Comparison of ENCODE assay signal across 8 cellular contexts in the genomic region with DNA sequence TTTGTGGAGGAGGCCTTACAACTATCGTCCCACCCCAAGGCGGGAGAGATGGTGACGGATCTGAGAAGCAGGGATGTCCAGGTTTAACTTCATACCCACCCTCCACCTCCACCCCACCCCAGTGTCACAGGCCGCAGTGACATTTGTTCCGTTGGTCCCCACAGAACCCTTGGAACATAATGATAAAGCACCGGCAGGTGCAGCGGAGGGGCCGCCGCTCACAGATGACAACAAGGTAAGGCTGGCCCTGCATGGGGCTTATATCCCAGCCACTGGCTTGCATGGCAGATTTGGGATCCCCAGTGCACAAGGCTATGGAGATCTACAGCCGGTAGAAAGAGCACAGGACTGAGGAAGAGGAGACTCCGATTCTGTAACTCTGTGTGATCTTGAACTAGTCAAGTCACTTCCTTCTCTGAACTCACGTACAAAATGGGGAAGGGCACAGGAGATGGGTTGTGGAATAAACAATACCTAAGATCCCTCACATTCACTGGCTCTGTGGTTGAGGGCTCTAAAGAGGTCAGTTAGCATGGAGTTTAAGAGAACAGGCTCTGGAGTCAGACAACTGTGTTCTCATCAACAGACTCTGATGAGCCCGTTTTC. TPM values are rescaled to one million over a fixed set of nuclear protein-coding genes. Genes with fewer than 3 reads are reported as not detected.
A peak's percentile ranks its signal among the peaks of the same experiment; 100 is the strongest.
DNase-seq lines count a peak whose midpoint lies in the region; ATAC-seq, FAIRE-seq and TF ChIP-seq lines count a peak whose summit lies in the region.

No MANE protein-coding gene starts in this region.

- H3K4me1 ChIP-seq in CD4-positive, alpha-beta memory T cell (ENCODE audit: insufficient read depth, low read length), result peaks cover 16% of the 10 kb centered on the region
- H3K4me1 ChIP-seq in astrocyte (ENCODE audit: insufficient read depth, low read length) (peaks cover 12% of the 10 kb centered on the region), HepG2 (ENCODE audit: insufficient read depth, low read length) (peaks cover 11% of the 10 kb centered on the region), tibial nerve (peaks cover 0 to 24% (median 9%) of the 10 kb centered on the region in 4 donors)

- peaks cover 11 to 18% (median 14%) of the 10 kb centered on the region in 4 donors for H3K4me1 Mint-ChIP-seq in CD4-positive, alpha-beta memory T cell
- peaks cover 6% of the 10 kb centered on the region for H3K4me1 Mint-ChIP-seq in astrocyte (ENCODE audit: low read depth, unreplicated experiment)

- peaks cover 16 to 33% of the 10 kb centered on the region in 2 donors for H3K36me3 Mint-ChIP-seq in CD4-positive, alpha-beta memory T cell
- H3K36me3 Mint-ChIP-seq in astrocyte (ENCODE audit: low read depth, unreplicated experiment), result peaks cover 8% of the 10 kb centered on the region

- peak; percentile 21 for ATAC-seq in HepG2
- no peak for ATAC-seq in HG03108 (IDR thresholded peaks at IDR 0.05; ENCODE audit: unreplicated experiment)
- no peak for ATAC-seq in HG02588 (IDR thresholded peaks at IDR 0.05; ENCODE audit: unreplicated experiment)
- no peak for ATAC-seq in GM18519 (IDR thresholded peaks at IDR 0.05; ENCODE audit: low FRiP score, unreplicated experiment)

- TF ChIP-seq RAD21 in HepG2 (CRISPR knock-in tag; IDR thresholded peaks at IDR 0.05), result no peak

- no peak for DNase-seq in CD4-positive, alpha-beta memory T cell
- DNase-seq in Jurkat, Clone E6-1 (ENCODE audit: low read depth, low spot score), result no peak
- DNase-seq in astrocyte (ENCODE audit: low read depth) (no peak), HepG2 (ENCODE audit: low spot score) (no peak), tibial nerve (ENCODE audit: low spot score in 2 of 2) (no peak)

- no peaks in the 10 kb centered on the region for H3K27me3 Mint-ChIP-seq in CD4-positive, alpha-beta memory T cell
- peaks cover 2% of the 10 kb centered on the region for H3K27me3 Mint-ChIP-seq in astrocyte (ENCODE audit: low read depth, unreplicated experiment)

- H4K20me1 ChIP-seq in astrocyte (ENCODE audit: insufficient read depth, low read length), result no peaks in the 10 kb centered on the region
- H4K20me1 ChIP-seq in HepG2 (ENCODE audit: insufficient read depth, low read length), result no peaks in the 10 kb centered on the region

- POLR2A ChIA-PET in CD4-positive, alpha-beta memory T cell (lab: Charles Lee; ENCODE audit: partially characterized antibody), result interaction anchor here (1.0 to 2.8 kb wide), 7 partner anchors 20 to 571 kb away, joined by 4 to 15 read pairs (median 4); a partner anchor contains a TSS
- POLR2A ChIA-PET in HepG2 (lab: Yijun Ruan, JAX), result interaction anchor here (0.6 to 1.4 kb wide), 16 partner anchors 9 to 451 kb away, joined by 3 to 8 read pairs (median 4); a partner anchor contains a TSS

- FAIRE-seq in astrocyte (lab: Jason Lieb, UNC) (no peak), HepG2 (lab: Jason Lieb, UNC) (no peak)

- H3K27ac Mint-ChIP-seq in CD4-positive, alpha-beta memory T cell, result peak overlapping the region; percentile 83 to 99 (median 95)
- H3K27ac Mint-ChIP-seq in astrocyte (ENCODE audit: unreplicated experiment), result peak overlapping the region; percentile 84

- CTCF ChIA-PET in CD4-positive, alpha-beta memory T cell (lab: Charles Lee; ENCODE audit: partially characterized antibody), result interaction anchor here (1.2 to 1.4 kb wide), 3 partner anchors 9 to 419 kb away, joined by 3 to 4 read pairs (median 4); no protein-coding TSS in a partner anchor
- CTCF ChIA-PET in HepG2 (lab: Yijun Ruan, JAX; ENCODE audit: low intra/inter-chr PET ratio, low total read pairs), result no interaction called here

- in situ Hi-C loops in HepG2 (cut with HindIII; ENCODE audit: extremely low pct_ligation_motif_present, low pct_unique_long_range_greater_than_20kb), result loop anchor here (25.0 kb wide), 1 partner anchor 570 kb away; no protein-coding TSS in a partner anchor

- H3K4me3 ChIP-seq in CD4-positive, alpha-beta memory T cell (ENCODE audit: low read length in 2 of 2), result peak overlapping the region; percentile 79 to 93
- peak overlapping the region; percentile 88 for H3K4me3 ChIP-seq in Jurkat, Clone E6-1 (ENCODE audit: low read length)
- peak overlapping the region; percentile 86 for H3K4me3 ChIP-seq in astrocyte (ENCODE audit: insufficient read depth, low read depth, low read length)
- peak overlapping the region; percentile 89 to 96 (median 94) for H3K4me3 ChIP-seq in HepG2 (replicated peaks in 1 of 3; ENCODE audit: insufficient read depth in 1 of 3, low read depth in 2 of 3, low read length in 3 of 3)
- H3K4me3 ChIP-seq in tibial nerve, result peak overlapping the region; percentile 75 to 96 (median 94)

- BruUV-seq in HepG2 (replicated peaks; lab: Mats Ljungman, UMichigan), result no TSS peak

- peak overlapping the region; percentile 93 for H3K4me2 ChIP-seq in astrocyte (ENCODE audit: low read length)
- H3K4me2 ChIP-seq in HepG2 (ENCODE audit: low read depth, low read length), result peak overlapping the region; percentile 100

- H3K9ac ChIP-seq in astrocyte (ENCODE audit: low read length), result peak overlapping the region; percentile 93
- peak overlapping the region; percentile 91 for H3K9ac ChIP-seq in HepG2 (ENCODE audit: insufficient read depth, low read depth, low read length)

- peak overlapping the region; percentile 88 for H3K27ac ChIP-seq in CD4-positive, alpha-beta memory T cell (ENCODE audit: low read depth, low read length)
- peak overlapping the region; percentile 75 for H3K27ac ChIP-seq in astrocyte (ENCODE audit: low read depth, low read length)
- H3K27ac ChIP-seq in HepG2 (ENCODE audit: extremely low read length, insufficient read depth, low read length), result peak overlapping the region; percentile 68
- H3K27ac ChIP-seq in tibial nerve, result peak overlapping the region; percentile 87 to 96 (median 91)

- TF ChIP-seq EP300 in HepG2 (IDR thresholded peaks at IDR 0.05; ENCODE audit: low read depth in 2 of 2, low read length in 2 of 2) (no peak), HepG2 (CRISPR knock-in tag; IDR thresholded peaks at IDR 0.05; ENCODE audit: borderline replicate concordance) (no peak), tibial nerve (IDR thresholded peaks at IDR 0.05) (no peak)

- H2AFZ ChIP-seq in astrocyte (ENCODE audit: low read depth, low read length) (peak overlapping the region; percentile 97), HepG2 (ENCODE audit: low read length) (no peak overlapping the region)

- peak overlapping the region; percentile 85 to 98 (median 93) for H3K4me3 Mint-ChIP-seq in CD4-positive, alpha-beta memory T cell
- H3K4me3 Mint-ChIP-seq in astrocyte (ENCODE audit: unreplicated experiment), result peak overlapping the region; percentile 98

- H3K27me3 ChIP-seq in CD4-positive, alpha-beta memory T cell (ENCODE audit: insufficient read depth, low read length), result no peaks in the 10 kb centered on the region
- no peaks in the 10 kb centered on the region for H3K27me3 ChIP-seq in astrocyte (ENCODE audit: insufficient read depth, low read length)
- H3K27me3 ChIP-seq in HepG2 (ENCODE audit: control insufficient read depth in 1 of 2, insufficient read depth in 2 of 2, low read length in 2 of 2), result peaks cover 0 to 8% of the 10 kb centered on the region in 2 experiments; a peak in 1 of 5 replicates
- no peaks in the 10 kb centered on the region for H3K27me3 ChIP-seq in tibial nerve

- H3K9me3 ChIP-seq in CD4-positive, alpha-beta memory T cell (ENCODE audit: control insufficient read depth in 1 of 2, low read length in 2 of 2), result no peaks in the 10 kb centered on the region
- H3K9me3 ChIP-seq in astrocyte (ENCODE audit: insufficient read depth, low read depth, low read length), result no peaks in the 10 kb centered on the region
- H3K9me3 ChIP-seq in HepG2 (ENCODE audit: low read length), result no peaks in the 10 kb centered on the region
- H3K9me3 ChIP-seq in tibial nerve, result no peaks in the 10 kb centered on the region

- TF ChIP-seq CTCF in astrocyte (IDR thresholded peaks at IDR 0.05; ENCODE audit: insufficient read depth, low read depth, low read length), result no peak
- no peak for TF ChIP-seq CTCF in HepG2 (CRISPR knock-in tag; IDR thresholded peaks at IDR 0.05)
- no peak for TF ChIP-seq CTCF in tibial nerve (IDR thresholded peaks at IDR 0.05)

- H3K79me2 ChIP-seq in astrocyte (ENCODE audit: insufficient read depth, low read length), result peaks cover 23% of the 10 kb centered on the region
- peaks cover 11% of the 10 kb centered on the region for H3K79me2 ChIP-seq in HepG2 (ENCODE audit: insufficient read depth, low read length)

- 19% methylated on average over 13 of the region's 13 CpGs for WGBS in HepG2 (ENCODE audit: low lambda C conversion rate)
- WGBS in tibial nerve, 2 donors, result 35 to 42% methylated on average over 13 of the region's 13 CpGs

- intact Hi-C loops in CD4-positive, alpha-beta memory T cell (cut with micrococcal nuclease), result loop anchor here (5.0 to 10.0 kb wide), 4 partner anchors 62 to 892 kb away; a partner anchor contains a TSS
- intact Hi-C loops in HepG2 (cut with micrococcal nuclease; ENCODE audit: unreplicated experiment), result loop anchor here (10.0 kb wide), 1 partner anchor 92 kb away; a partner anchor contains a TSS

- no peaks in the 10 kb centered on the region for H3K9me3 Mint-ChIP-seq in CD4-positive, alpha-beta memory T cell
- no peaks in the 10 kb centered on the region for H3K9me3 Mint-ChIP-seq in astrocyte (ENCODE audit: unreplicated experiment)

- peaks cover 16% of the 10 kb centered on the region for H3K36me3 ChIP-seq in CD4-positive, alpha-beta memory T cell (ENCODE audit: insufficient read depth, low read length)
- H3K36me3 ChIP-seq in astrocyte (ENCODE audit: insufficient read depth, low read length) (peaks cover 28% of the 10 kb centered on the region), HepG2 (replicated peaks in 1 of 2; ENCODE audit: control insufficient read depth in 1 of 2, insufficient read depth in 2 of 2, low read length in 2 of 2) (peaks cover 13 to 29% of the 10 kb centered on the region in 2 experiments), tibial nerve (peaks cover 0 to 37% (median 8%) of the 10 kb centered on the region in 3 donors)

- TF ChIP-seq POLR2A in HepG2 (IDR thresholded peaks at IDR 0.05; ENCODE audit: insufficient read depth in 1 of 2, low read depth in 2 of 2, low read length in 2 of 2) (no peak), tibial nerve (IDR thresholded peaks at IDR 0.05) (no peak)

RNA-seq across cellular contexts. Expression of a gene that starts 0.9 kb away (rescaled TPM):
- total RNA-seq in CD4-positive, alpha-beta memory T cell, result 10 to 100 TPM; 18.6 TPM
- 10 to 100 TPM; 37.3 to 49.9 TPM for polyA plus RNA-seq in CD4-positive, alpha-beta memory T cell
- 60.1 TPM for polyA plus RNA-seq in Jurkat, Clone E6-1 (2012; ENCODE audit: insufficient read depth, insufficient read length)
- total RNA-seq in astrocyte (28.1 and 28.7 TPM in 2 replicates), HepG2 (2016; rRNA removed; fragmentation: Illumina TruSeq; extraction: Trizol) (23.2 and 40.1 TPM in 2 replicates), tibial nerve (10 to 100 TPM; 17.4 to 33.6 (median 27.2) TPM)
- 7.7 TPM in 2 replicates for total RNA-seq in HepG2 (2016; cell fraction: cytosol; rRNA removed; fragmentation: Illumina TruSeq; extraction: Trizol; ENCODE audit: low read depth)
- 24.8 and 38.1 TPM in 2 replicates for total RNA-seq in HepG2 (2016; cell fraction: insoluble cytoplasmic fraction; rRNA removed; fragmentation: Illumina TruSeq; extraction: Trizol)
- 16.6 and 17.9 TPM in 2 replicates for total RNA-seq in HepG2 (2016; cell fraction: membrane; rRNA removed; fragmentation: Illumina TruSeq; extraction: Trizol)
- total RNA-seq in HepG2 (2016; cell fraction: nucleus; rRNA removed; fragmentation: Illumina TruSeq; extraction: Trizol), result 22.3 and 25.4 TPM in 2 replicates
- polyA plus RNA-seq in HepG2 (2011; rRNA removed), result 56.7 and 56.8 TPM in 2 replicates
- polyA plus RNA-seq in HepG2 (2011; cell fraction: cytosol; rRNA removed), result 53.3 and 67.0 TPM in 2 replicates
- 32.3 and 33.3 TPM in 2 replicates for polyA plus RNA-seq in HepG2 (2011; cell fraction: nucleus; rRNA removed)
- 30.3 and 40.0 TPM in 2 replicates for polyA plus RNA-seq in HepG2 (2012)
- 14.1 and 14.5 TPM in 2 replicates for polyA plus RNA-seq in HepG2 (2016; cell fraction: cytosol; fragmentation: Illumina TruSeq; extraction: Trizol; ENCODE audit: low read depth)
- polyA plus RNA-seq in HepG2 (2016; cell fraction: insoluble cytoplasmic fraction; fragmentation: Illumina TruSeq; extraction: Trizol; ENCODE audit: low read depth), result 67.9 and 72.1 TPM in 2 replicates
- 21.7 and 24.7 TPM in 2 replicates for polyA plus RNA-seq in HepG2 (2016; cell fraction: membrane; fragmentation: Illumina TruSeq; extraction: Trizol; ENCODE audit: low read depth)
- polyA plus RNA-seq in HepG2 (2016; cell fraction: nucleus; fragmentation: Illumina TruSeq; extraction: Trizol; ENCODE audit: insufficient read depth, low read depth), result 53.7 and 62.4 TPM in 2 replicates
- polyA minus RNA-seq in HepG2 (2011; rRNA and poly(A)+ RNA removed; ENCODE audit: low replicate concordance), result 18.2 and 34.1 TPM in 2 replicates
- polyA minus RNA-seq in HepG2 (2011; cell fraction: cytosol; rRNA and poly(A)+ RNA removed), result 20.2 and 22.0 TPM in 2 replicates
- polyA minus RNA-seq in HepG2 (2011; cell fraction: nucleus; rRNA and poly(A)+ RNA removed), result 11.3 and 22.8 TPM in 2 replicates

RNA-seq across cellular contexts. Expression of a gene that starts 0.9 kb away (rescaled TPM):
- not detected for total RNA-seq in CD4-positive, alpha-beta memory T cell
- not detected for polyA plus RNA-seq in CD4-positive, alpha-beta memory T cell
- not detected for polyA plus RNA-seq in Jurkat, Clone E6-1 (2012; ENCODE audit: insufficient read depth, insufficient read length)
- total RNA-seq in astrocyte (2.0 and 2.2 TPM in 2 replicates), HepG2 (2016; rRNA removed; fragmentation: Illumina TruSeq; extraction: Trizol) (0.40 and 0.58 TPM in 2 replicates), tibial nerve (1 to 10 TPM in 1 of 4 donors, not detected in 3; 2.4 TPM)
- total RNA-seq in HepG2 (2016; cell fraction: cytosol; rRNA removed; fragmentation: Illumina TruSeq; extraction: Trizol; ENCODE audit: low read depth), result not detected in 2 replicates
- total RNA-seq in HepG2 (2016; cell fraction: insoluble cytoplasmic fraction; rRNA removed; fragmentation: Illumina TruSeq; extraction: Trizol), result not detected in 2 replicates
- not detected in 2 replicates for total RNA-seq in HepG2 (2016; cell fraction: membrane; rRNA removed; fragmentation: Illumina TruSeq; extraction: Trizol)
- total RNA-seq in HepG2 (2016; cell fraction: nucleus; rRNA removed; fragmentation: Illumina TruSeq; extraction: Trizol), result not detected in 2 replicates
- polyA plus RNA-seq in HepG2 (2011; rRNA removed), result 0.33 TPM in 1 of 2 replicates, not detected in the other
- polyA plus RNA-seq in HepG2 (2011; cell fraction: cytosol; rRNA removed), result 0.28 and 0.32 TPM in 2 replicates
- polyA plus RNA-seq in HepG2 (2011; cell fraction: nucleus; rRNA removed), result not detected in 2 replicates
- polyA plus RNA-seq in HepG2 (2012), result not detected in 2 replicates
- polyA plus RNA-seq in HepG2 (2016; cell fraction: cytosol; fragmentation: Illumina TruSeq; extraction: Trizol; ENCODE audit: low read depth), result 0.69 TPM in 1 of 2 replicates, not detected in the other
- 0.67 TPM in 1 of 2 replicates, not detected in the other for polyA plus RNA-seq in HepG2 (2016; cell fraction: insoluble cytoplasmic fraction; fragmentation: Illumina TruSeq; extraction: Trizol; ENCODE audit: low read depth)
- polyA plus RNA-seq in HepG2 (2016; cell fraction: membrane; fragmentation: Illumina TruSeq; extraction: Trizol; ENCODE audit: low read depth), result 0.76 TPM in 1 of 2 replicates, not detected in the other
- polyA plus RNA-seq in HepG2 (2016; cell fraction: nucleus; fragmentation: Illumina TruSeq; extraction: Trizol; ENCODE audit: insufficient read depth, low read depth), result not detected in 2 replicates
- not detected in 2 replicates for polyA minus RNA-seq in HepG2 (2011; rRNA and poly(A)+ RNA removed; ENCODE audit: low replicate concordance)
- not detected in 2 replicates for polyA minus RNA-seq in HepG2 (2011; cell fraction: cytosol; rRNA and poly(A)+ RNA removed)
- polyA minus RNA-seq in HepG2 (2011; cell fraction: nucleus; rRNA and poly(A)+ RNA removed), result 1.0 TPM in 1 of 2 replicates, not detected in the other

RNA-seq across cellular contexts. Expression of a gene that starts 19.8 kb away (rescaled TPM):
- under 1 TPM; 0.55 to 0.61 TPM for total RNA-seq in CD4-positive, alpha-beta memory T cell
- under 1 TPM in 1 of 2 donors, not detected in 1; 0.36 TPM for polyA plus RNA-seq in CD4-positive, alpha-beta memory T cell
- polyA plus RNA-seq in Jurkat, Clone E6-1 (2012; ENCODE audit: insufficient read depth, insufficient read length), result 32.7 TPM
- total RNA-seq in astrocyte (6.2 and 12.3 TPM in 2 replicates), HepG2 (2016; rRNA removed; fragmentation: Illumina TruSeq; extraction: Trizol) (123 and 139 TPM in 2 replicates), tibial nerve (1 to 10 TPM in 2 of 4 donors, under 1 TPM in 1, not detected in 1; 0.78 to 6.9 (median 1.5) TPM)
- total RNA-seq in HepG2 (2016; cell fraction: cytosol; rRNA removed; fragmentation: Illumina TruSeq; extraction: Trizol; ENCODE audit: low read depth), result 108 and 125 TPM in 2 replicates
- 118 and 139 TPM in 2 replicates for total RNA-seq in HepG2 (2016; cell fraction: insoluble cytoplasmic fraction; rRNA removed; fragmentation: Illumina TruSeq; extraction: Trizol)
- 79.5 and 81.6 TPM in 2 replicates for total RNA-seq in HepG2 (2016; cell fraction: membrane; rRNA removed; fragmentation: Illumina TruSeq; extraction: Trizol)
- total RNA-seq in HepG2 (2016; cell fraction: nucleus; rRNA removed; fragmentation: Illumina TruSeq; extraction: Trizol), result 34.2 and 41.5 TPM in 2 replicates
- polyA plus RNA-seq in HepG2 (2011; rRNA removed), result 58.6 and 100 TPM in 2 replicates
- polyA plus RNA-seq in HepG2 (2011; cell fraction: cytosol; rRNA removed), result 63.8 and 96.2 TPM in 2 replicates
- 29.8 and 37.6 TPM in 2 replicates for polyA plus RNA-seq in HepG2 (2011; cell fraction: nucleus; rRNA removed)
- 47.4 and 65.0 TPM in 2 replicates for polyA plus RNA-seq in HepG2 (2012)
- polyA plus RNA-seq in HepG2 (2016; cell fraction: cytosol; fragmentation: Illumina TruSeq; extraction: Trizol; ENCODE audit: low read depth), result 79.9 and 83.0 TPM in 2 replicates
- polyA plus RNA-seq in HepG2 (2016; cell fraction: insoluble cytoplasmic fraction; fragmentation: Illumina TruSeq; extraction: Trizol; ENCODE audit: low read depth), result 212 and 226 TPM in 2 replicates
- polyA plus RNA-seq in HepG2 (2016; cell fraction: membrane; fragmentation: Illumina TruSeq; extraction: Trizol; ENCODE audit: low read depth), result 72.2 and 74.7 TPM in 2 replicates
- 105 and 106 TPM in 2 replicates for polyA plus RNA-seq in HepG2 (2016; cell fraction: nucleus; fragmentation: Illumina TruSeq; extraction: Trizol; ENCODE audit: insufficient read depth, low read depth)
- 49.8 and 263 TPM in 2 replicates for polyA minus RNA-seq in HepG2 (2011; rRNA and poly(A)+ RNA removed; ENCODE audit: low replicate concordance)
- polyA minus RNA-seq in HepG2 (2011; cell fraction: cytosol; rRNA and poly(A)+ RNA removed), result 28.6 and 38.5 TPM in 2 replicates
- 13.6 and 17.3 TPM in 2 replicates for polyA minus RNA-seq in HepG2 (2011; cell fraction: nucleus; rRNA and poly(A)+ RNA removed)

RNA-seq across cellular contexts. Expression of a gene that starts 34.5 kb away (rescaled TPM):
- not detected for total RNA-seq in CD4-positive, alpha-beta memory T cell
- under 1 TPM; 0.61 to 0.67 TPM for polyA plus RNA-seq in CD4-positive, alpha-beta memory T cell
- polyA plus RNA-seq in Jurkat, Clone E6-1 (2012; ENCODE audit: insufficient read depth, insufficient read length), result not detected
- total RNA-seq in astrocyte, result not detected in 2 replicates
- 4.7 and 7.1 TPM in 2 replicates for total RNA-seq in HepG2 (2016; rRNA removed; fragmentation: Illumina TruSeq; extraction: Trizol)
- 1.9 TPM in 2 replicates for total RNA-seq in HepG2 (2016; cell fraction: cytosol; rRNA removed; fragmentation: Illumina TruSeq; extraction: Trizol; ENCODE audit: low read depth)
- 3.9 and 7.3 TPM in 2 replicates for total RNA-seq in HepG2 (2016; cell fraction: insoluble cytoplasmic fraction; rRNA removed; fragmentation: Illumina TruSeq; extraction: Trizol)
- 1.4 and 2.9 TPM in 2 replicates for total RNA-seq in HepG2 (2016; cell fraction: membrane; rRNA removed; fragmentation: Illumina TruSeq; extraction: Trizol)
- 0.78 and 1.0 TPM in 2 replicates for total RNA-seq in HepG2 (2016; cell fraction: nucleus; rRNA removed; fragmentation: Illumina TruSeq; extraction: Trizol)
- polyA plus RNA-seq in HepG2 (2011; rRNA removed), result 1.8 and 2.5 TPM in 2 replicates
- 4.6 and 5.7 TPM in 2 replicates for polyA plus RNA-seq in HepG2 (2011; cell fraction: cytosol; rRNA removed)
- polyA plus RNA-seq in HepG2 (2011; cell fraction: nucleus; rRNA removed), result 1.7 and 1.9 TPM in 2 replicates
- polyA plus RNA-seq in HepG2 (2012), result 2.2 and 3.6 TPM in 2 replicates
- 1.7 and 2.4 TPM in 2 replicates for polyA plus RNA-seq in HepG2 (2016; cell fraction: cytosol; fragmentation: Illumina TruSeq; extraction: Trizol; ENCODE audit: low read depth)
- polyA plus RNA-seq in HepG2 (2016; cell fraction: insoluble cytoplasmic fraction; fragmentation: Illumina TruSeq; extraction: Trizol; ENCODE audit: low read depth), result 8.8 and 10.1 TPM in 2 replicates
- 1.5 and 1.8 TPM in 2 replicates for polyA plus RNA-seq in HepG2 (2016; cell fraction: membrane; fragmentation: Illumina TruSeq; extraction: Trizol; ENCODE audit: low read depth)
- polyA plus RNA-seq in HepG2 (2016; cell fraction: nucleus; fragmentation: Illumina TruSeq; extraction: Trizol; ENCODE audit: insufficient read depth, low read depth), result 3.3 and 3.6 TPM in 2 replicates
- polyA minus RNA-seq in HepG2 (2011; rRNA and poly(A)+ RNA removed; ENCODE audit: low replicate concordance), result 1.7 and 2.9 TPM in 2 replicates
- 1.3 TPM in 1 of 2 replicates, not detected in the other for polyA minus RNA-seq in HepG2 (2011; cell fraction: cytosol; rRNA and poly(A)+ RNA removed)
- polyA minus RNA-seq in HepG2 (2011; cell fraction: nucleus; rRNA and poly(A)+ RNA removed), result 1.3 and 1.7 TPM in 2 replicates
- total RNA-seq in tibial nerve, result 10 to 100 TPM in 1 of 4 donors, 1 to 10 TPM in 2, not detected in 1; 2.3 to 12.0 (median 6.5) TPM

RNA-seq across cellular contexts. Expression of a gene that starts 41.0 kb away (rescaled TPM):
- 1 to 10 TPM; 2.6 to 3.5 TPM for total RNA-seq in CD4-positive, alpha-beta memory T cell
- 1 to 10 TPM in 1 of 2 donors, under 1 TPM in 1; 0.20 to 1.8 TPM for polyA plus RNA-seq in CD4-positive, alpha-beta memory T cell
- polyA plus RNA-seq in Jurkat, Clone E6-1 (2012; ENCODE audit: insufficient read depth, insufficient read length), result 2.5 TPM
- 13.3 and 14.2 TPM in 2 replicates for total RNA-seq in astrocyte
- total RNA-seq in HepG2 (2016; rRNA removed; fragmentation: Illumina TruSeq; extraction: Trizol), result 9.3 and 12.8 TPM in 2 replicates
- total RNA-seq in HepG2 (2016; cell fraction: cytosol; rRNA removed; fragmentation: Illumina TruSeq; extraction: Trizol; ENCODE audit: low read depth), result 3.2 and 4.1 TPM in 2 replicates
- total RNA-seq in HepG2 (2016; cell fraction: insoluble cytoplasmic fraction; rRNA removed; fragmentation: Illumina TruSeq; extraction: Trizol), result 8.3 and 13.1 TPM in 2 replicates
- 8.2 and 11.5 TPM in 2 replicates for total RNA-seq in HepG2 (2016; cell fraction: membrane; rRNA removed; fragmentation: Illumina TruSeq; extraction: Trizol)
- total RNA-seq in HepG2 (2016; cell fraction: nucleus; rRNA removed; fragmentation: Illumina TruSeq; extraction: Trizol), result 8.8 and 9.6 TPM in 2 replicates
- 7.7 and 9.3 TPM in 2 replicates for polyA plus RNA-seq in HepG2 (2011; rRNA removed)
- 5.3 and 8.0 TPM in 2 replicates for polyA plus RNA-seq in HepG2 (2011; cell fraction: cytosol; rRNA removed)
- 19.8 and 23.5 TPM in 2 replicates for polyA plus RNA-seq in HepG2 (2011; cell fraction: nucleus; rRNA removed)
- 2.8 and 3.5 TPM in 2 replicates for polyA plus RNA-seq in HepG2 (2012)
- polyA plus RNA-seq in HepG2 (2016; cell fraction: cytosol; fragmentation: Illumina TruSeq; extraction: Trizol; ENCODE audit: low read depth), result 3.6 and 3.9 TPM in 2 replicates
- polyA plus RNA-seq in HepG2 (2016; cell fraction: insoluble cytoplasmic fraction; fragmentation: Illumina TruSeq; extraction: Trizol; ENCODE audit: low read depth), result 9.9 and 11.5 TPM in 2 replicates
- polyA plus RNA-seq in HepG2 (2016; cell fraction: membrane; fragmentation: Illumina TruSeq; extraction: Trizol; ENCODE audit: low read depth), result 7.4 and 8.6 TPM in 2 replicates
- polyA plus RNA-seq in HepG2 (2016; cell fraction: nucleus; fragmentation: Illumina TruSeq; extraction: Trizol; ENCODE audit: insufficient read depth, low read depth), result 12.4 and 16.9 TPM in 2 replicates
- 4.7 and 14.9 TPM in 2 replicates for polyA minus RNA-seq in HepG2 (2011; rRNA and poly(A)+ RNA removed; ENCODE audit: low replicate concordance)
- 5.2 and 5.3 TPM in 2 replicates for polyA minus RNA-seq in HepG2 (2011; cell fraction: cytosol; rRNA and poly(A)+ RNA removed)
- 13.4 and 17.7 TPM in 2 replicates for polyA minus RNA-seq in HepG2 (2011; cell fraction: nucleus; rRNA and poly(A)+ RNA removed)
- 100 to 1,000 TPM; 177 to 389 (median 240) TPM for total RNA-seq in tibial nerve
